In genomic region chr6:56708810-56709597, GRCh38 we compare ENCODE assay signal across 8 cellular contexts.
A peak's percentile ranks its signal among the peaks of the same experiment; 100 is the strongest.
DNase-seq lines count a peak whose midpoint lies in the region; ATAC-seq and TF ChIP-seq lines count a peak whose summit lies in the region.

No MANE protein-coding gene starts in this region.

- H3K9me3 ChIP-seq in fibroblast of lung (ENCODE audit: control insufficient read depth, insufficient read depth, low read depth, low read length) (no peaks in the 10 kb centered on the region), parathyroid adenoma (ENCODE audit: control insufficient read depth, low read length) (no peaks in the 10 kb centered on the region)

- DNase-seq in G401 (ENCODE audit: low spot score), result peak; percentile 52
- peak; percentile 76 for DNase-seq in SK-MEL-5 (ENCODE audit: low read depth, low spot score)
- peak; percentile 79 to 86 for DNase-seq in fibroblast of lung (ENCODE audit: low read depth in 2 of 2)
- DNase-seq in activated effector memory CD4-positive, alpha-beta T cell treated with Interleukin-2 at 50 U/mL for 16 hours, result no peak
- no peak for DNase-seq in T-helper 9 cell

- no peak overlapping the region for H3K9ac ChIP-seq in KMS-11
- H3K9ac ChIP-seq in fibroblast of lung (ENCODE audit: insufficient read depth, low read length), result no peak overlapping the region
- H3K9ac ChIP-seq in parathyroid adenoma, result no peak overlapping the region

- in situ Hi-C loops in G401 (cut with HindIII; ENCODE audit: low sequenced_read_pairs), result no loop called here
- in situ Hi-C loops in SK-MEL-5 (cut with HindIII; ENCODE audit: low pct_unique_long_range_greater_than_20kb, low sequenced_read_pairs), result no loop called here

- H3K27ac ChIP-seq in KMS-11, result no peak overlapping the region
- peak overlapping the region; percentile 46 for H3K27ac ChIP-seq in fibroblast of lung (ENCODE audit: insufficient read depth, low read length)
- no peak overlapping the region for H3K27ac ChIP-seq in parathyroid adenoma

- H2AFZ ChIP-seq in KMS-11 (ENCODE audit: low read depth) (no peak overlapping the region), fibroblast of lung (ENCODE audit: low read length) (no peak overlapping the region), parathyroid adenoma (no peak overlapping the region)

- peak; percentile 81 for TF ChIP-seq CTCF in KMS-11 (conservative IDR thresholded peaks at IDR 0.05; ENCODE audit: low read depth, low read length)
- peak in 1 of 2 donors; percentile 53 for TF ChIP-seq CTCF in fibroblast of lung (conservative IDR thresholded peaks at IDR 0.05 in 1 of 2, IDR thresholded peaks at IDR 0.05 in 1 of 2; ENCODE audit: low read depth in 1 of 2, low read length in 2 of 2)
- peak; percentile 65 for TF ChIP-seq CTCF in parathyroid adenoma (IDR thresholded peaks at IDR 0.05)

- H4K20me1 ChIP-seq in KMS-11 (ENCODE audit: insufficient read depth), result peaks cover 31% of the 10 kb centered on the region
- no peaks in the 10 kb centered on the region for H4K20me1 ChIP-seq in fibroblast of lung (ENCODE audit: control insufficient read depth, extremely low read depth, insufficient read depth, low read length)

- no peak for ATAC-seq in GM21526 (IDR thresholded peaks at IDR 0.05; ENCODE audit: low FRiP score, unreplicated experiment)

- H3K27me3 ChIP-seq in KMS-11 (ENCODE audit: insufficient read depth, low read depth) (no peaks in the 10 kb centered on the region), fibroblast of lung (ENCODE audit: control insufficient read depth, insufficient read depth, low read length) (no peaks in the 10 kb centered on the region), parathyroid adenoma (ENCODE audit: control insufficient read depth, insufficient read depth, low read length) (no peaks in the 10 kb centered on the region)

- H3K4me2 ChIP-seq in KMS-11 (no peak overlapping the region; the same call in 1 of the 2 replicates), fibroblast of lung (ENCODE audit: extremely low read depth, insufficient read depth, low read length) (peak overlapping the region; percentile 78), parathyroid adenoma (ENCODE audit: low read length) (no peak overlapping the region)

- H3K4me1 ChIP-seq in KMS-11 (ENCODE audit: low read depth, poor library complexity, severe bottlenecking), result peaks cover 50% of the 10 kb centered on the region
- H3K4me1 ChIP-seq in fibroblast of lung (ENCODE audit: control insufficient read depth, extremely low read depth, insufficient read depth, low read length), result peaks cover 20% of the 10 kb centered on the region
- no peaks in the 10 kb centered on the region for H3K4me1 ChIP-seq in parathyroid adenoma

- H3K79me2 ChIP-seq in KMS-11 (ENCODE audit: insufficient read depth, low read depth) (peaks cover 86% of the 10 kb centered on the region), fibroblast of lung (ENCODE audit: control insufficient read depth, insufficient read depth, low read length) (peaks cover 75% of the 10 kb centered on the region), parathyroid adenoma (no peaks in the 10 kb centered on the region)

- H3K4me3 ChIP-seq in KMS-11 (IDR thresholded peaks at IDR 0.05; ENCODE audit: insufficient read depth, low read depth, low read length) (no peak overlapping the region), fibroblast of lung (replicated peaks in 1 of 4; ENCODE audit: control extremely low read depth in 1 of 4, insufficient read depth in 1 of 4, low read depth in 3 of 4, low read length in 4 of 4) (no peak overlapping the region), parathyroid adenoma (ENCODE audit: low read depth, low read length) (no peak overlapping the region)

- H3K36me3 ChIP-seq in KMS-11 (ENCODE audit: insufficient read depth), result no peaks in the 10 kb centered on the region
- H3K36me3 ChIP-seq in fibroblast of lung (ENCODE audit: control insufficient read depth, insufficient read depth, low read length), result no peaks in the 10 kb centered on the region
- H3K36me3 ChIP-seq in parathyroid adenoma (ENCODE audit: control insufficient read depth, insufficient read depth, low read length), result no peaks in the 10 kb centered on the region

Comparison
In these comparisons a context has a peak if more than half of its experiments do, and no peak if none do; other contexts are left out.
1. DNase-seq: peak in G401 (single experiment), SK-MEL-5 (single experiment) and fibroblast of lung (2 of 2); none in activated effector memory CD4-positive, alpha-beta T cell treated with Interleukin-2 at 50 U/mL for 16 hours (single experiment) and T-helper 9 cell (single experiment).